Comparison of ENCODE assay signal across 15 cellular contexts in the genomic region with DNA sequence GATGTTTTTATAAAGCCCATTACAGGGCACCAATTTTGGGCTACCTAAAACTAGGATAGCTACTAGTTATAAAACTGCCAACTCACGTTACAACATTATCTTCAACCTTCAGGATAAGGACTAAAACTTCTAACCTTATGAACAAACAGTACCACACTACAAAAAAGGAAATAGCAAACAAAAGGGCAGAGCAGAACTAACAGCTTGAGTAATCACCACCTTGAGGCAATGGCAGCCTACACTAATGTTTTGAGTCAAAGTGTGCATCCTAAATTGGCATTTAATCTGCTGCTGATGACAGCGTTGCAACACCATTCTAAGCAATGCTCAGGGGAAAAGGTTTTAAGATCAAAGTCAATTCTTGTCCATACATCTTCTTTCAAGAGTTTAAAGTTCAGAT. TPM values are rescaled to one million over a fixed set of nuclear protein-coding genes. Genes with fewer than 3 reads are reported as not detected.
DNase-seq lines count a peak whose midpoint lies in the region; ATAC-seq, FAIRE-seq and TF ChIP-seq lines count a peak whose summit lies in the region.
"Had no signal": no experiment of that assay in that cellular context is flagged by ENCODE, and none has a peak within 500 bp of the region (broad histone marks: within the 10 kb centered on the region; RNA-seq: fewer than 3 reads in every experiment).

No MANE protein-coding gene starts in this region.

- H3K4me1 ChIP-seq in liver (ENCODE audit: control insufficient read depth in 4 of 4, insufficient read depth in 4 of 4, low read length in 3 of 4), result peaks cover 10 to 23% (median 13%) of the 10 kb centered on the region in 4 donors
- peaks cover 6% of the 10 kb centered on the region for H3K4me1 ChIP-seq in hepatocyte (ENCODE audit: insufficient read depth)

- H3K27me3 ChIP-seq in liver (ENCODE audit: control insufficient read depth in 4 of 4, insufficient read depth in 4 of 4, low read length in 3 of 4) (no peaks in the 10 kb centered on the region), hepatocyte (no peaks in the 10 kb centered on the region)
- H3K27me3 ChIP-seq: breast epithelium had no signal

- no peak overlapping the region for H2AFZ ChIP-seq in hepatocyte

- in situ Hi-C loops in GM13977 (cut with MboI; ENCODE audit: low pct_unique_long_range_greater_than_20kb, low sequenced_read_pairs, unreplicated experiment), result no loop called here

- H3K27ac ChIP-seq in 22Rv1 (peak overlapping the region; percentile 72), liver (ENCODE audit: low read depth in 1 of 2, low read length in 2 of 2) (no peak overlapping the region), hepatocyte (no peak overlapping the region)
- H3K27ac ChIP-seq: breast epithelium, thoracic aorta had no signal

- TF ChIP-seq CTCF in 22Rv1 (IDR thresholded peaks at IDR 0.05), result no peak
- no peak for TF ChIP-seq CTCF in liver (IDR thresholded peaks at IDR 0.05; ENCODE audit: low read depth, low read length, missing input control)
- no peak for TF ChIP-seq CTCF in GM13977 (IDR thresholded peaks at IDR 0.05; ENCODE audit: extremely low read depth, insufficient read depth, missing control alignments)
- TF ChIP-seq CTCF in hepatocyte (IDR thresholded peaks at IDR 0.05; ENCODE audit: poor library complexity), result no peak

- H3K4me1 Mint-ChIP-seq in activated CD4-positive, alpha-beta memory T cell treated with anti-CD3 and anti-CD28 coated beads, Interleukin-2, amount 10 ng/mL, durations not matched to agents 7 days and 5 days, result peaks cover 51% of the 10 kb centered on the region

- peaks cover 97% of the 10 kb centered on the region for H3K36me3 Mint-ChIP-seq in activated CD4-positive, alpha-beta memory T cell treated with anti-CD3 and anti-CD28 coated beads, Interleukin-2, amount 10 ng/mL, durations not matched to agents 7 days and 5 days (ENCODE audit: low read depth)

- peak; percentile 56 to 65 for TF ChIP-seq RAD21 in liver (IDR thresholded peaks at IDR 0.05)

- H3K4me3 ChIP-seq in liver (ENCODE audit: low read depth in 1 of 3, low read length in 3 of 3), result no peak overlapping the region
- H3K4me3 ChIP-seq in hepatocyte, result no peak overlapping the region
- H3K4me3 ChIP-seq: breast epithelium, thoracic aorta had no signal

- no peaks in the 10 kb centered on the region for H3K9me3 ChIP-seq in liver (ENCODE audit: control insufficient read depth in 4 of 4, low read length in 3 of 4)
- no peaks in the 10 kb centered on the region for H3K9me3 ChIP-seq in hepatocyte (ENCODE audit: low read depth)
- H3K9me3 ChIP-seq: breast epithelium, thoracic aorta had no signal

- 20% methylated on average over 2 of the region's 2 CpGs for WGBS in liver
- 47% methylated on average over 2 of the region's 2 CpGs for WGBS in hepatocyte (ENCODE audit: low lambda C conversion rate, missing lambda C conversion rate)

- H3K9me2 ChIP-seq in hepatocyte (replicated peaks; ENCODE audit: insufficient read depth), result no peaks in the 10 kb centered on the region

- POLR2A ChIA-PET in activated CD4-positive, alpha-beta memory T cell treated with anti-CD3 and anti-CD28 coated beads, Interleukin-2, amount 10 ng/mL, durations not matched to agents 7 days and 5 days (lab: Charles Lee), result interaction anchor here (0.8 to 6.0 kb wide), 6 partner anchors 13 to 103 kb away, joined by 3 to 55 read pairs (median 5); partner anchors contain the start of genes KHDRBS1 and PTP4A2

- H3K4me2 ChIP-seq in hepatocyte, result no peak overlapping the region

- H3K9ac ChIP-seq in liver (ENCODE audit: low read depth in 1 of 2, low read length in 2 of 2), result no peak overlapping the region

- peaks cover 44% of the 10 kb centered on the region for H4K20me1 ChIP-seq in hepatocyte (ENCODE audit: insufficient read depth, poor library complexity, severe bottlenecking)

- FAIRE-seq in GM12892 (lab: Jason Lieb, UNC), result peak; percentile 87
- FAIRE-seq: frontal cortex had no signal

- H3K79me2 ChIP-seq in hepatocyte, result peaks cover 75% of the 10 kb centered on the region

- DNase-seq in GM12892 (ENCODE audit: insufficient read length) (no peak), GM13977 (ENCODE audit: low spot score) (no peak), hepatocyte (ENCODE audit: low spot score) (no peak), A172 (ENCODE audit: low spot score) (no peak)
- no peak for DNase-seq in activated CD4-positive, alpha-beta memory T cell treated with anti-CD3 and anti-CD28 coated beads, Interleukin-2, amount 10 ng/mL, durations not matched to agents 7 days and 5 days
- DNase-seq: activated CD4-positive, alpha-beta T cell treated with anti-CD3 and anti-CD28 coated beads for 48 hours; Calu3; Kasumi-1; stimulated activated CD4-positive, alpha-beta T cell treated with anti-CD3 and anti-CD28 coated beads, Interleukin-15, amount 100 ng/mL, for 24 hours had no signal

- H3K4me3 Mint-ChIP-seq in activated CD4-positive, alpha-beta memory T cell treated with anti-CD3 and anti-CD28 coated beads, Interleukin-2, amount 10 ng/mL, durations not matched to agents 7 days and 5 days, result no peak overlapping the region

- no peaks in the 10 kb centered on the region for H3K9me3 Mint-ChIP-seq in activated CD4-positive, alpha-beta memory T cell treated with anti-CD3 and anti-CD28 coated beads, Interleukin-2, amount 10 ng/mL, durations not matched to agents 7 days and 5 days

- CTCF ChIA-PET in activated CD4-positive, alpha-beta memory T cell treated with anti-CD3 and anti-CD28 coated beads, Interleukin-2, amount 10 ng/mL, durations not matched to agents 7 days and 5 days (lab: Charles Lee), result interaction anchor here (0.7 to 4.5 kb wide), 5 partner anchors 32 to 95 kb away, joined by 3 to 24 read pairs (median 3); partner anchors contain the start of gene SPOCD1

- H3K36me3 ChIP-seq in liver (ENCODE audit: control insufficient read depth in 4 of 4, insufficient read depth in 3 of 4, low read depth in 1 of 4, low read length in 3 of 4), result peaks cover 4 to 39% (median 33%) of the 10 kb centered on the region in 4 donors
- no peaks in the 10 kb centered on the region for H3K36me3 ChIP-seq in hepatocyte (replicated peaks; ENCODE audit: insufficient read depth, low read depth)
- H3K36me3 ChIP-seq: breast epithelium had no signal

- no peaks in the 10 kb centered on the region for H3K27me3 Mint-ChIP-seq in activated CD4-positive, alpha-beta memory T cell treated with anti-CD3 and anti-CD28 coated beads, Interleukin-2, amount 10 ng/mL, durations not matched to agents 7 days and 5 days

- peak overlapping the region; percentile 61 for H3K27ac Mint-ChIP-seq in activated CD4-positive, alpha-beta memory T cell treated with anti-CD3 and anti-CD28 coated beads, Interleukin-2, amount 10 ng/mL, durations not matched to agents 7 days and 5 days

- no peak for ATAC-seq in GM19351 (IDR thresholded peaks at IDR 0.05; ENCODE audit: unreplicated experiment)

- TF ChIP-seq POLR2A in GM12892 (IDR thresholded peaks at IDR 0.05; ENCODE audit: low read depth, low read length), result no peak

TF ChIP-seq in liver, 16 proteins besides CTCF, POLR2A, EP300 and RAD21 (continues in another document):
- TF ChIP-seq RXRA (IDR thresholded peaks at IDR 0.05) (peak; percentile 79 to 94), MAX (IDR thresholded peaks at IDR 0.05) (peak; percentile 86), TAF1 (conservative IDR thresholded peaks at IDR 0.05) (no peak), FOXA2 (IDR thresholded peaks at IDR 0.05) (peak; percentile 86), GABPA (IDR thresholded peaks at IDR 0.05 in 1 of 2, conservative IDR thresholded peaks at IDR 0.05 in 1 of 2) (peak in 1 of 2 donors; percentile 66), FOXA1 (IDR thresholded peaks at IDR 0.05) (peak; percentile 74), HNF4A (conservative IDR thresholded peaks at IDR 0.05) (peak; percentile 82 to 96), JUND (IDR thresholded peaks at IDR 0.05) (peak; percentile 16 to 88), YY1 (IDR thresholded peaks at IDR 0.05) (peak; percentile 96), EGR1 (IDR thresholded peaks at IDR 0.05; ENCODE audit: low read depth in 2 of 2) (no peak), SP1 (IDR thresholded peaks at IDR 0.05) (peak; percentile 51), NR2F2 (IDR thresholded peaks at IDR 0.05) (peak; percentile 11), HNF4G (IDR thresholded peaks at IDR 0.05) (peak; percentile 57)
- TF ChIP-seq, protein P1, sequence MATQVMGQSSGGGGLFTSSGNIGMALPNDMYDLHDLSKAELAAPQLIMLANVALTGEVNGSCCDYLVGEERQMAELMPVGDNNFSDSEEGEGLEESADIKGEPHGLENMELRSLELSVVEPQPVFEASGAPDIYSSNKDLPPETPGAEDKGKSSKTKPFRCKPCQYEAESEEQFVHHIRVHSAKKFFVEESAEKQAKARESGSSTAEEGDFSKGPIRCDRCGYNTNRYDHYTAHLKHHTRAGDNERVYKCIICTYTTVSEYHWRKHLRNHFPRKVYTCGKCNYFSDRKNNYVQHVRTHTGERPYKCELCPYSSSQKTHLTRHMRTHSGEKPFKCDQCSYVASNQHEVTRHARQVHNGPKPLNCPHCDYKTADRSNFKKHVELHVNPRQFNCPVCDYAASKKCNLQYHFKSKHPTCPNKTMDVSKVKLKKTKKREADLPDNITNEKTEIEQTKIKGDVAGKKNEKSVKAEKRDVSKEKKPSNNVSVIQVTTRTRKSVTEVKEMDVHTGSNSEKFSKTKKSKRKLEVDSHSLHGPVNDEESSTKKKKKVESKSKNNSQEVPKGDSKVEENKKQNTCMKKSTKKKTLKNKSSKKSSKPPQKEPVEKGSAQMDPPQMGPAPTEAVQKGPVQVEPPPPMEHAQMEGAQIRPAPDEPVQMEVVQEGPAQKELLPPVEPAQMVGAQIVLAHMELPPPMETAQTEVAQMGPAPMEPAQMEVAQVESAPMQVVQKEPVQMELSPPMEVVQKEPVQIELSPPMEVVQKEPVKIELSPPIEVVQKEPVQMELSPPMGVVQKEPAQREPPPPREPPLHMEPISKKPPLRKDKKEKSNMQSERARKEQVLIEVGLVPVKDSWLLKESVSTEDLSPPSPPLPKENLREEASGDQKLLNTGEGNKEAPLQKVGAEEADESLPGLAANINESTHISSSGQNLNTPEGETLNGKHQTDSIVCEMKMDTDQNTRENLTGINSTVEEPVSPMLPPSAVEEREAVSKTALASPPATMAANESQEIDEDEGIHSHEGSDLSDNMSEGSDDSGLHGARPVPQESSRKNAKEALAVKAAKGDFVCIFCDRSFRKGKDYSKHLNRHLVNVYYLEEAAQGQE (IDR thresholded peaks at IDR 0.05), result peak; percentile 71

RNA-seq across cellular contexts. Expression of gene PTP4A2, which starts 27.2 kb away (rescaled TPM):
- polyA plus RNA-seq in GM12892 (2012; ENCODE audit: missing spikeins), result 377 TPM
- total RNA-seq in activated CD4-positive, alpha-beta memory T cell treated with anti-CD3 and anti-CD28 coated beads, Interleukin-2, amount 10 ng/mL, durations not matched to agents 7 days and 5 days, result 100 to 1,000 TPM; 337 to 349 TPM
- total RNA-seq in liver (10 to 100 TPM; 74.4 to 98.1 TPM), hepatocyte (354 and 381 TPM in 2 replicates)
- polyA plus RNA-seq in liver (10 to 100 TPM; 47.7 to 69.3 TPM), hepatocyte (300 and 374 TPM in 2 replicates)
- 207 and 289 TPM in 2 replicates for total RNA-seq in A172 (2014; rRNA removed; shearing (Covaris generic))
